ENCODE assay signal across 11 cellular contexts in genomic region chr22:39079054-39079453, GRCh38. TPM values are rescaled to one million over a fixed set of nuclear protein-coding genes. Genes with fewer than 3 reads are reported as not detected.
DNase-seq lines count a peak whose midpoint lies in the region; ATAC-seq, FAIRE-seq and TF ChIP-seq lines count a peak whose summit lies in the region.
"Not testable (repeated sequence)": the region's sequence is repeated elsewhere in the genome, so short reads cannot be mapped to it uniquely, and the experiment has no call there.
"Had no signal": no experiment of that assay in that cellular context is flagged by ENCODE, and none has a peak within 500 bp of the region (broad histone marks: within the 10 kb centered on the region; RNA-seq: fewer than 3 reads in every experiment).

No MANE protein-coding gene starts in this region.

- not testable (repeated sequence) for TF ChIP-seq POLR2A in ovary (IDR thresholded peaks at IDR 0.05)

- not testable (repeated sequence) for H3K4me3 ChIP-seq in CD8-positive, alpha-beta T cell (ENCODE audit: low read depth, low read length); kidney (ENCODE audit: low read length in 2 of 2); ovary

- POLR2A ChIA-PET in CD8-positive, alpha-beta T cell (lab: Charles Lee), result interaction anchor here (0.5 to 1.0 kb wide), 3 partner anchors 11 to 19 kb away, joined by 3 to 4 read pairs (median 3); no protein-coding TSS in a partner anchor
- POLR2A ChIA-PET in activated CD8-positive, alpha-beta T cell treated with anti-CD3 and anti-CD28 coated beads for 36 hours (lab: Charles Lee), result interaction anchor here (2.0 kb wide), 1 partner anchor 10 kb away, joined by 14 read pairs; no protein-coding TSS in a partner anchor
- POLR2A ChIA-PET in activated naive CD8-positive, alpha-beta T cell treated with anti-CD3 and anti-CD28 coated beads, Interleukin-2, amount 10 ng/mL, durations not matched to agents 7 days and 5 days (lab: Charles Lee), result interaction anchor here (0.6 to 2.5 kb wide), 2 partner anchors 11 to 43 kb away, joined by 3 to 14 read pairs; no protein-coding TSS in a partner anchor

- H3K9me3 ChIP-seq in CD8-positive, alpha-beta T cell (ENCODE audit: low read length); kidney (ENCODE audit: control insufficient read depth in 1 of 2, low read length in 2 of 2); ovary: not testable (repeated sequence)

- not testable (repeated sequence) for ATAC-seq in CD8-positive, alpha-beta T cell; activated CD8-positive, alpha-beta T cell treated with anti-CD3 and anti-CD28 coated beads for 36 hours; activated T-helper 17 cell treated with anti-CD3 and anti-CD28 coated beads, Interleukin-2, amount 50 U/mL, for 72 hours (replicated peaks); activated naive CD8-positive, alpha-beta T cell treated with anti-CD3 and anti-CD28 coated beads, Interleukin-2, amount 10 ng/mL, durations not matched to agents 7 days and 5 days (ENCODE audit: low read depth)

- not testable (repeated sequence) for DNase-seq in CD8-positive, alpha-beta T cell; T-helper 2 cell treated with Interferon-gamma antibody and Interleukin-4, amounts not matched to agents 5 μg/mL and 100 μg/mL, for 36 hours (ENCODE audit: low spot score); activated CD8-positive, alpha-beta T cell treated with anti-CD3 and anti-CD28 coated beads for 36 hours; activated naive CD8-positive, alpha-beta T cell treated with anti-CD3 and anti-CD28 coated beads, Interleukin-2, amount 10 ng/mL, durations not matched to agents 7 days and 5 days
- DNase-seq in kidney (peak; percentile 23), ovary (peak in 3 of 5 donors; percentile 37 to 61 (median 46))

- not testable (repeated sequence) for H3K27ac ChIP-seq in CD8-positive, alpha-beta T cell (ENCODE audit: low read depth, low read length); kidney (ENCODE audit: low read depth in 2 of 2, low read length in 2 of 2)
- H3K27ac ChIP-seq in ovary, result peak overlapping the region in 1 of 2 donors; percentile 74

- H3K27ac Mint-ChIP-seq in CD8-positive, alpha-beta T cell, result peak overlapping the region; percentile 95
- H3K27ac Mint-ChIP-seq in T-helper 2 cell treated with Interferon-gamma antibody and Interleukin-4, amounts not matched to agents 5 μg/mL and 100 μg/mL, for 36 hours; activated T-helper 17 cell treated with anti-CD3 and anti-CD28 coated beads, Interleukin-2, amount 50 U/mL, for 72 hours: not testable (repeated sequence)
- peak overlapping the region; percentile 94 for H3K27ac Mint-ChIP-seq in activated CD8-positive, alpha-beta T cell treated with anti-CD3 and anti-CD28 coated beads for 36 hours
- H3K27ac Mint-ChIP-seq in activated naive CD8-positive, alpha-beta T cell treated with anti-CD3 and anti-CD28 coated beads, Interleukin-2, amount 10 ng/mL, durations not matched to agents 7 days and 5 days, result peak overlapping the region; percentile 67
- peak overlapping the region; percentile 93 for H3K27ac Mint-ChIP-seq in stimulated activated naive CD8-positive, alpha-beta T cell treated with anti-CD3 and anti-CD28 coated beads, Interleukin-15, Interleukin-2, amounts not matched to agents 100 ng/mL and 50 ng/mL, for 24 hours

- 18 to 50% (median 21%) methylated on average over 19 of the region's 19 CpGs for WGBS in ovary, 3 donors

- H3K4me1 ChIP-seq in CD8-positive, alpha-beta T cell (ENCODE audit: insufficient read depth, low read length), result peaks cover 50% of the 10 kb centered on the region
- H3K4me1 ChIP-seq in kidney (ENCODE audit: control insufficient read depth in 1 of 2, insufficient read depth in 1 of 2, low read depth in 1 of 2, low read length in 2 of 2), result not testable (repeated sequence)
- peaks cover 13% of the 10 kb centered on the region for H3K4me1 ChIP-seq in ovary (ENCODE audit: insufficient read depth)

- not testable (repeated sequence) for H3K9me3 Mint-ChIP-seq in CD8-positive, alpha-beta T cell; T-helper 2 cell treated with Interferon-gamma antibody and Interleukin-4, amounts not matched to agents 5 μg/mL and 100 μg/mL, for 36 hours; activated CD8-positive, alpha-beta T cell treated with anti-CD3 and anti-CD28 coated beads for 36 hours; activated T-helper 17 cell treated with anti-CD3 and anti-CD28 coated beads, Interleukin-2, amount 50 U/mL, for 72 hours; activated naive CD8-positive, alpha-beta T cell treated with anti-CD3 and anti-CD28 coated beads, Interleukin-2, amount 10 ng/mL, durations not matched to agents 7 days and 5 days; stimulated activated naive CD8-positive, alpha-beta T cell treated with anti-CD3 and anti-CD28 coated beads, Interleukin-15, Interleukin-2, amounts not matched to agents 100 ng/mL and 50 ng/mL, for 24 hours

- intact Hi-C loops in CD8-positive, alpha-beta T cell (cut with DNase I, micrococcal nuclease), result loop anchor here (5.0 kb wide), 2 partner anchors 38 to 67 kb away; partner anchors contain the start of gene APOBEC3C (in 1 of the 2)
- intact Hi-C loops in activated CD8-positive, alpha-beta T cell treated with anti-CD3 and anti-CD28 coated beads for 36 hours (cut with micrococcal nuclease); kidney (cut with DNase I); ovary (cut with DNase I): not testable (repeated sequence)

- not testable (repeated sequence) for TF ChIP-seq CTCF in CD8-positive, alpha-beta T cell (IDR thresholded peaks at IDR 0.05); activated CD8-positive, alpha-beta T cell treated with anti-CD3 and anti-CD28 coated beads for 36 hours (IDR thresholded peaks at IDR 0.05); kidney (IDR thresholded peaks at IDR 0.05; ENCODE audit: borderline replicate concordance, extremely low read depth, insufficient read depth); ovary (IDR thresholded peaks at IDR 0.05)

- H3K36me3 Mint-ChIP-seq in CD8-positive, alpha-beta T cell, result peaks cover 45% of the 10 kb centered on the region
- H3K36me3 Mint-ChIP-seq in T-helper 2 cell treated with Interferon-gamma antibody and Interleukin-4, amounts not matched to agents 5 μg/mL and 100 μg/mL, for 36 hours (ENCODE audit: low read depth), result peaks cover 38% of the 10 kb centered on the region
- H3K36me3 Mint-ChIP-seq in activated CD8-positive, alpha-beta T cell treated with anti-CD3 and anti-CD28 coated beads for 36 hours (ENCODE audit: low read depth), result peaks cover 37% of the 10 kb centered on the region
- peaks cover 46% of the 10 kb centered on the region for H3K36me3 Mint-ChIP-seq in activated T-helper 17 cell treated with anti-CD3 and anti-CD28 coated beads, Interleukin-2, amount 50 U/mL, for 72 hours (ENCODE audit: low read depth)
- peaks cover 34% of the 10 kb centered on the region for H3K36me3 Mint-ChIP-seq in activated naive CD8-positive, alpha-beta T cell treated with anti-CD3 and anti-CD28 coated beads, Interleukin-2, amount 10 ng/mL, durations not matched to agents 7 days and 5 days
- peaks cover 39% of the 10 kb centered on the region for H3K36me3 Mint-ChIP-seq in stimulated activated naive CD8-positive, alpha-beta T cell treated with anti-CD3 and anti-CD28 coated beads, Interleukin-15, Interleukin-2, amounts not matched to agents 100 ng/mL and 50 ng/mL, for 24 hours (ENCODE audit: low read depth)

- H3K36me3 ChIP-seq in CD8-positive, alpha-beta T cell (ENCODE audit: insufficient read depth, low read length), result peaks cover 13% of the 10 kb centered on the region
- not testable (repeated sequence) for H3K36me3 ChIP-seq in kidney (ENCODE audit: control insufficient read depth in 1 of 2, insufficient read depth in 2 of 2, low read length in 2 of 2); ovary

- H3K4me1 Mint-ChIP-seq in CD8-positive, alpha-beta T cell (ENCODE audit: low read depth), result peaks cover 58% of the 10 kb centered on the region
- peaks cover 29% of the 10 kb centered on the region for H3K4me1 Mint-ChIP-seq in T-helper 2 cell treated with Interferon-gamma antibody and Interleukin-4, amounts not matched to agents 5 μg/mL and 100 μg/mL, for 36 hours (ENCODE audit: low read depth)
- peaks cover 55% of the 10 kb centered on the region for H3K4me1 Mint-ChIP-seq in activated CD8-positive, alpha-beta T cell treated with anti-CD3 and anti-CD28 coated beads for 36 hours (ENCODE audit: low read depth)
- peaks cover 15% of the 10 kb centered on the region for H3K4me1 Mint-ChIP-seq in activated T-helper 17 cell treated with anti-CD3 and anti-CD28 coated beads, Interleukin-2, amount 50 U/mL, for 72 hours
- peaks cover 39% of the 10 kb centered on the region for H3K4me1 Mint-ChIP-seq in activated naive CD8-positive, alpha-beta T cell treated with anti-CD3 and anti-CD28 coated beads, Interleukin-2, amount 10 ng/mL, durations not matched to agents 7 days and 5 days
- H3K4me1 Mint-ChIP-seq in stimulated activated naive CD8-positive, alpha-beta T cell treated with anti-CD3 and anti-CD28 coated beads, Interleukin-15, Interleukin-2, amounts not matched to agents 100 ng/mL and 50 ng/mL, for 24 hours (ENCODE audit: low read depth), result peaks cover 65% of the 10 kb centered on the region

- peak overlapping the region; percentile 89 for H3K4me3 Mint-ChIP-seq in CD8-positive, alpha-beta T cell
- peak overlapping the region; percentile 95 for H3K4me3 Mint-ChIP-seq in T-helper 2 cell treated with Interferon-gamma antibody and Interleukin-4, amounts not matched to agents 5 μg/mL and 100 μg/mL, for 36 hours
- H3K4me3 Mint-ChIP-seq in activated CD8-positive, alpha-beta T cell treated with anti-CD3 and anti-CD28 coated beads for 36 hours, result peak overlapping the region; percentile 93
- H3K4me3 Mint-ChIP-seq in activated T-helper 17 cell treated with anti-CD3 and anti-CD28 coated beads, Interleukin-2, amount 50 U/mL, for 72 hours, result peak overlapping the region; percentile 91
- H3K4me3 Mint-ChIP-seq in activated naive CD8-positive, alpha-beta T cell treated with anti-CD3 and anti-CD28 coated beads, Interleukin-2, amount 10 ng/mL, durations not matched to agents 7 days and 5 days, result peak overlapping the region; percentile 96
- peak overlapping the region; percentile 94 for H3K4me3 Mint-ChIP-seq in stimulated activated naive CD8-positive, alpha-beta T cell treated with anti-CD3 and anti-CD28 coated beads, Interleukin-15, Interleukin-2, amounts not matched to agents 100 ng/mL and 50 ng/mL, for 24 hours

- H3K27me3 Mint-ChIP-seq in CD8-positive, alpha-beta T cell (ENCODE audit: low read depth); T-helper 2 cell treated with Interferon-gamma antibody and Interleukin-4, amounts not matched to agents 5 μg/mL and 100 μg/mL, for 36 hours (ENCODE audit: low read depth); activated CD8-positive, alpha-beta T cell treated with anti-CD3 and anti-CD28 coated beads for 36 hours; activated T-helper 17 cell treated with anti-CD3 and anti-CD28 coated beads, Interleukin-2, amount 50 U/mL, for 72 hours; activated naive CD8-positive, alpha-beta T cell treated with anti-CD3 and anti-CD28 coated beads, Interleukin-2, amount 10 ng/mL, durations not matched to agents 7 days and 5 days; stimulated activated naive CD8-positive, alpha-beta T cell treated with anti-CD3 and anti-CD28 coated beads, Interleukin-15, Interleukin-2, amounts not matched to agents 100 ng/mL and 50 ng/mL, for 24 hours: not testable (repeated sequence)

- FAIRE-seq in kidney (lab: Jason Lieb, UNC), result not testable (repeated sequence)

- not testable (repeated sequence) for TF ChIP-seq EP300 in ovary (IDR thresholded peaks at IDR 0.05)

- CTCF ChIA-PET in CD8-positive, alpha-beta T cell (lab: Charles Lee), result interaction anchor here (1.3 to 2.1 kb wide), 2 partner anchors 39 to 209 kb away, joined by 5 to 7 read pairs; no protein-coding TSS in a partner anchor
- CTCF ChIA-PET in activated CD8-positive, alpha-beta T cell treated with anti-CD3 and anti-CD28 coated beads for 36 hours (lab: Charles Lee), result interaction anchor here (0.8 kb wide), 1 partner anchor 71 kb away, joined by 3 read pairs; no protein-coding TSS in a partner anchor

- not testable (repeated sequence) for H3K9ac ChIP-seq in kidney (ENCODE audit: low read length in 2 of 2)

- not testable (repeated sequence) for H3K27me3 ChIP-seq in CD8-positive, alpha-beta T cell (ENCODE audit: insufficient read depth, low read length); ovary

RNA-seq across cellular contexts. Expression of gene APOBEC3G, which starts 2.0 kb away (rescaled TPM):
- total RNA-seq in CD8-positive, alpha-beta T cell, result 10 to 100 TPM; 44.9 to 45.9 TPM
- 10 to 100 TPM; 66.0 to 66.5 TPM for total RNA-seq in activated CD8-positive, alpha-beta T cell treated with anti-CD3 and anti-CD28 coated beads for 36 hours
- total RNA-seq in activated T-helper 17 cell treated with anti-CD3 and anti-CD28 coated beads, Interleukin-2, amount 50 U/mL, for 72 hours, result 10 to 100 TPM; 68.3 to 72.6 TPM
- total RNA-seq in activated naive CD8-positive, alpha-beta T cell treated with anti-CD3 and anti-CD28 coated beads, Interleukin-2, amount 10 ng/mL, durations not matched to agents 7 days and 5 days, result 100 to 1,000 TPM; 116 to 118 TPM
- 12.5 TPM for total RNA-seq in kidney
- 4.8 TPM for polyA plus RNA-seq in kidney (ENCODE audit: insufficient read depth, low read depth, low replicate concordance)
- 10 to 100 TPM; 13.2 to 36.5 (median 24.7) TPM for total RNA-seq in ovary
- polyA plus RNA-seq in ovary, result 10 to 100 TPM; 19.6 to 36.3 TPM
- polyA plus RNA-seq: A549 had no signal

RNA-seq across cellular contexts. Expression of gene APOBEC3H, which starts 18.0 kb away (rescaled TPM):
- 1 to 10 TPM; 1.6 TPM for total RNA-seq in CD8-positive, alpha-beta T cell
- 1 to 10 TPM; 6.8 to 7.1 TPM for total RNA-seq in activated CD8-positive, alpha-beta T cell treated with anti-CD3 and anti-CD28 coated beads for 36 hours
- 10 to 100 TPM; 20.6 to 33.0 TPM for total RNA-seq in activated T-helper 17 cell treated with anti-CD3 and anti-CD28 coated beads, Interleukin-2, amount 50 U/mL, for 72 hours
- total RNA-seq in activated naive CD8-positive, alpha-beta T cell treated with anti-CD3 and anti-CD28 coated beads, Interleukin-2, amount 10 ng/mL, durations not matched to agents 7 days and 5 days, result 10 to 100 TPM; 75.5 to 84.9 TPM
- total RNA-seq in kidney (0.79 TPM), ovary (under 1 TPM in 2 of 7 donors, not detected in 5; 0.23 to 0.31 TPM)
- polyA plus RNA-seq in kidney (ENCODE audit: insufficient read depth, low read depth, low replicate concordance) (not detected), ovary (under 1 TPM in 1 of 2 donors, not detected in 1; 0.97 TPM)
- total RNA-seq: Calu3, GM23248 had no signal
- polyA plus RNA-seq: GM23248 had no signal

RNA-seq across cellular contexts. Expression of gene APOBEC3F, which starts 38.4 kb away (rescaled TPM):
- 1 to 10 TPM; 6.7 to 8.3 TPM for total RNA-seq in CD8-positive, alpha-beta T cell
- total RNA-seq in activated CD8-positive, alpha-beta T cell treated with anti-CD3 and anti-CD28 coated beads for 36 hours, result 10 to 100 TPM; 20.7 to 25.0 TPM
- total RNA-seq in activated T-helper 17 cell treated with anti-CD3 and anti-CD28 coated beads, Interleukin-2, amount 50 U/mL, for 72 hours, result 10 to 100 TPM; 20.4 to 32.5 TPM
- 10 to 100 TPM; 41.4 to 45.1 TPM for total RNA-seq in activated naive CD8-positive, alpha-beta T cell treated with anti-CD3 and anti-CD28 coated beads, Interleukin-2, amount 10 ng/mL, durations not matched to agents 7 days and 5 days
- 16.3 TPM for total RNA-seq in kidney
- 6.9 TPM for polyA plus RNA-seq in kidney (ENCODE audit: insufficient read depth, low read depth, low replicate concordance)
- total RNA-seq in ovary, result 10 to 100 TPM in 5 of 7 donors, 1 to 10 TPM in 2; 7.6 to 51.4 (median 32.3) TPM
- polyA plus RNA-seq in ovary, result 10 to 100 TPM in 1 of 2 donors, 1 to 10 TPM in 1; 7.4 to 14.2 TPM

RNA-seq across cellular contexts. Expression of gene APOBEC3D, which starts 58.1 kb away (rescaled TPM):
- total RNA-seq in CD8-positive, alpha-beta T cell, result 1 to 10 TPM; 6.3 to 7.1 TPM
- total RNA-seq in activated CD8-positive, alpha-beta T cell treated with anti-CD3 and anti-CD28 coated beads for 36 hours, result 10 to 100 TPM; 34.4 to 34.9 TPM
- 10 to 100 TPM; 30.7 to 51.8 TPM for total RNA-seq in activated T-helper 17 cell treated with anti-CD3 and anti-CD28 coated beads, Interleukin-2, amount 50 U/mL, for 72 hours
- total RNA-seq in activated naive CD8-positive, alpha-beta T cell treated with anti-CD3 and anti-CD28 coated beads, Interleukin-2, amount 10 ng/mL, durations not matched to agents 7 days and 5 days, result 10 to 100 TPM; 46.8 to 47.4 TPM
- 4.3 TPM for total RNA-seq in kidney
- polyA plus RNA-seq in kidney (ENCODE audit: insufficient read depth, low read depth, low replicate concordance), result 1.7 TPM
- 1 to 10 TPM; 2.3 to 9.8 (median 6.3) TPM for total RNA-seq in ovary
- 1 to 10 TPM; 4.8 to 5.0 TPM for polyA plus RNA-seq in ovary
